Comparison of ENCODE assay signal across 12 cellular contexts in the genomic region with DNA sequence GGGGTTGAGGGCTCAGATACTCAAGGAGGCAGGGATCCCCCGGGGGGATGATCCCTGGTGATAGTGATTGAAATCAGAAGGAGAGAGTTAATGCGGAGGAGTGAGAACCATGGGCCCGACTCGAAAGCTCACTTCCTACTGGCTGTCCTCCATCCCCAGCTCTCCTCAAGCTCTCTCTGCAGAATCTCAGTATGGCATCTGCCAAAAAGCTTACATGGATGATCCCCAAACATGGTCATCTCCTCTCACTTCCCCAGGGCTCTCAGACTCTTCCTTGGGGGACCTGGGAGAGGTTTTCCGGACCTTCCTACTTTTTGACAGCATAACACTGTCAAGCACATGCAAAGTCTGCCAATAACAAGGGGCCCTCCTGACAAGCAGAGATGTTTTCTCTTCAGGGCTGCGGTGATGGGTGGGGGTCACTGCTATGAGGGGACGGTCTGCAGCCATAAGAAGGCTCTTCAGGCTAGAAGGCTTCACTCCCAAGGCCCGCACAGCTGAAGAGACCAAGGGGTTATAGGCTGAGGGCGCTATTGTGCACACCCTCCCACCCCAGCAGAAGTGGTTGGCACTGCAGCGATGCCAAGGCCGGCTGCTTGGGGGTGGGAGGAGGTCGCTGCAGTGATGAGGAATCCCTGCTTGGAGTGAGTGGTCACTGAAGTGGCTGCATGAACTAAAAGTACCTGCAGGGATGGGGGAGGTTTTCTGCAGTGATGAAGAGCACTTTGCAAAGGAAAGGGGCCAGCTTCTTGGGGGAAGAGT. TPM values are rescaled to one million over a fixed set of nuclear protein-coding genes. Genes with fewer than 3 reads are reported as not detected.
DNase-seq lines count a peak whose midpoint lies in the region; ATAC-seq and TF ChIP-seq lines count a peak whose summit lies in the region.
"Had no signal": no experiment of that assay in that cellular context is flagged by ENCODE, and none has a peak within 500 bp of the region (broad histone marks: within the 10 kb centered on the region; RNA-seq: fewer than 3 reads in every experiment).

No MANE protein-coding gene starts in this region.

- 53% methylated on average over 11 of the region's 12 CpGs for WGBS in hepatocyte (ENCODE audit: low lambda C conversion rate, missing lambda C conversion rate)

- H3K9ac ChIP-seq in SK-N-MC (ENCODE audit: insufficient read length), result no peak overlapping the region
- H3K9ac ChIP-seq: GM23248 had no signal

- no peaks in the 10 kb centered on the region for H3K79me2 ChIP-seq in hepatocyte

- no peaks in the 10 kb centered on the region for H3K36me3 Mint-ChIP-seq in activated T-cell treated with anti-CD3 and anti-CD28 coated beads, Interleukin-2, amount 50 U/mL, for 72 hours (ENCODE audit: insufficient read depth in 2 of 2)

- H3K9me3 ChIP-seq in SK-N-MC (ENCODE audit: low read depth, low read length) (no peaks in the 10 kb centered on the region), hepatocyte (ENCODE audit: low read depth) (no peaks in the 10 kb centered on the region)

- no peak for TF ChIP-seq CTCF in hepatocyte (IDR thresholded peaks at IDR 0.05; ENCODE audit: poor library complexity)

- peak overlapping the region; percentile 82 to 88 for H3K4me3 Mint-ChIP-seq in activated T-cell treated with anti-CD3 and anti-CD28 coated beads, Interleukin-2, amount 50 U/mL, for 72 hours
- peak overlapping the region; percentile 76 to 82 for H3K4me3 Mint-ChIP-seq in stimulated activated naive CD8-positive, alpha-beta T cell treated with anti-CD3 and anti-CD28 coated beads, Interleukin-15, amount 100 ng/mL, for 72 hours

- peaks cover 5% of the 10 kb centered on the region for H3K4me1 Mint-ChIP-seq in activated T-cell treated with anti-CD3 and anti-CD28 coated beads, Interleukin-2, amount 50 U/mL, for 72 hours (ENCODE audit: low read depth)
- H3K4me1 Mint-ChIP-seq in stimulated activated naive CD8-positive, alpha-beta T cell treated with anti-CD3 and anti-CD28 coated beads, Interleukin-15, amount 100 ng/mL, for 72 hours, result peaks cover 15% of the 10 kb centered on the region

- no peak for ATAC-seq in activated T-cell treated with anti-CD3 and anti-CD28 coated beads, Interleukin-2, amount 50 U/mL, for 72 hours (replicated peaks in 1 of 2)
- no peak for ATAC-seq in stimulated activated naive CD8-positive, alpha-beta T cell treated with anti-CD3 and anti-CD28 coated beads, Interleukin-15, amount 100 ng/mL, for 72 hours

- peak overlapping the region; percentile 82 for H3K4me3 ChIP-seq in SK-N-MC
- no peak overlapping the region for H3K4me3 ChIP-seq in hepatocyte

- peaks cover 62% of the 10 kb centered on the region for H3K27me3 ChIP-seq in hepatocyte

- H3K9me2 ChIP-seq in hepatocyte (replicated peaks; ENCODE audit: insufficient read depth), result no peaks in the 10 kb centered on the region

- no peak overlapping the region for H3K27ac Mint-ChIP-seq in activated T-cell treated with anti-CD3 and anti-CD28 coated beads, Interleukin-2, amount 50 U/mL, for 72 hours
- no peak overlapping the region for H3K27ac Mint-ChIP-seq in stimulated activated naive CD8-positive, alpha-beta T cell treated with anti-CD3 and anti-CD28 coated beads, Interleukin-15, amount 100 ng/mL, for 72 hours

- H3K36me3 ChIP-seq in SK-N-MC (ENCODE audit: insufficient read depth, low read length), result no peaks in the 10 kb centered on the region
- no peaks in the 10 kb centered on the region for H3K36me3 ChIP-seq in hepatocyte (replicated peaks; ENCODE audit: insufficient read depth, low read depth)

- no peaks in the 10 kb centered on the region for H3K9me3 Mint-ChIP-seq in activated T-cell treated with anti-CD3 and anti-CD28 coated beads, Interleukin-2, amount 50 U/mL, for 72 hours
- no peaks in the 10 kb centered on the region for H3K9me3 Mint-ChIP-seq in stimulated activated naive CD8-positive, alpha-beta T cell treated with anti-CD3 and anti-CD28 coated beads, Interleukin-15, amount 100 ng/mL, for 72 hours

- H3K4me2 ChIP-seq in hepatocyte, result peak overlapping the region; percentile 99

- no peak overlapping the region for H2AFZ ChIP-seq in hepatocyte

- H3K4me1 ChIP-seq in hepatocyte (ENCODE audit: insufficient read depth), result peaks cover 12% of the 10 kb centered on the region

- peaks cover 60% of the 10 kb centered on the region for H3K27me3 Mint-ChIP-seq in activated T-cell treated with anti-CD3 and anti-CD28 coated beads, Interleukin-2, amount 50 U/mL, for 72 hours (ENCODE audit: low read depth)
- peaks cover 82% of the 10 kb centered on the region for H3K27me3 Mint-ChIP-seq in stimulated activated naive CD8-positive, alpha-beta T cell treated with anti-CD3 and anti-CD28 coated beads, Interleukin-15, amount 100 ng/mL, for 72 hours

- no peak for DNase-seq in activated T-cell treated with anti-CD3 and anti-CD28 coated beads, Interleukin-2, amount 50 U/mL, for 72 hours
- no peak for DNase-seq in activated T-cell treated with anti-CD3 and anti-CD28 coated beads for 4 hours
- no peak for DNase-seq in SK-N-MC (ENCODE audit: low read depth, low spot score)
- DNase-seq in hepatocyte (ENCODE audit: low spot score), result no peak
- DNase-seq in stimulated activated naive CD8-positive, alpha-beta T cell treated with anti-CD3 and anti-CD28 coated beads, Interleukin-15, amount 100 ng/mL, for 72 hours, result no peak
- no peak for DNase-seq in HUDEP-2 (lab: John Stamatoyannopoulos, UW; ENCODE audit: unreplicated experiment in 76 of 76)
- DNase-seq in NCI-H2107 treated with DMSO at 0.1 percent for 48 hours (lab: John Stamatoyannopoulos, UW; ENCODE audit: unreplicated experiment), result no peak
- no peak for DNase-seq in NCI-H2081 treated with DMSO at 0.1 percent for 48 hours (lab: John Stamatoyannopoulos, UW)

- no peaks in the 10 kb centered on the region for H4K20me1 ChIP-seq in hepatocyte (ENCODE audit: insufficient read depth, poor library complexity, severe bottlenecking)

- H3K27ac ChIP-seq in SK-N-MC, result no peak overlapping the region
- no peak overlapping the region for H3K27ac ChIP-seq in hepatocyte
- H3K27ac ChIP-seq: GM23248 had no signal

RNA-seq across cellular contexts. Expression of a gene that starts 0.8 kb away (rescaled TPM):
- total RNA-seq in activated T-cell treated with anti-CD3 and anti-CD28 coated beads, Interleukin-2, amount 50 U/mL, for 72 hours, result under 1 TPM in 1 of 2 donors, not detected in 1; 0.07 TPM
- 0.40 and 3.2 TPM in 2 replicates for total RNA-seq in hepatocyte
- polyA plus RNA-seq in hepatocyte, result 1.0 and 1.5 TPM in 2 replicates
- total RNA-seq: fibroblast of lung; GM23248; T-helper 1 cell treated with Interleukin-12 subunit alpha and Interleukin-12 subunit beta and Interleukin-4 antibody, amounts not matched to agents 30 ng/mL and 1 ng/mL, for 36 hours had no signal
- polyA plus RNA-seq: BJ, fibroblast of lung, GM23248 had no signal

RNA-seq across cellular contexts. Expression of a gene that starts 20.2 kb away (rescaled TPM):
- 10 to 100 TPM; 22.7 to 26.3 TPM for total RNA-seq in activated T-cell treated with anti-CD3 and anti-CD28 coated beads, Interleukin-2, amount 50 U/mL, for 72 hours
- 52.3 and 68.9 TPM in 2 replicates for total RNA-seq in hepatocyte
- 120 and 122 TPM in 2 replicates for polyA plus RNA-seq in hepatocyte

RNA-seq across cellular contexts. Expression of a gene that starts 20.9 kb away (rescaled TPM):
- 1 to 10 TPM; 3.5 to 3.6 TPM for total RNA-seq in activated T-cell treated with anti-CD3 and anti-CD28 coated beads, Interleukin-2, amount 50 U/mL, for 72 hours
- 8.4 and 9.8 TPM in 2 replicates for total RNA-seq in hepatocyte
- polyA plus RNA-seq in hepatocyte, result 13.5 and 16.5 TPM in 2 replicates

RNA-seq across cellular contexts. Expression of a gene that starts 32.8 kb away (rescaled TPM):
- under 1 TPM; 0.24 to 0.35 TPM for total RNA-seq in activated T-cell treated with anti-CD3 and anti-CD28 coated beads, Interleukin-2, amount 50 U/mL, for 72 hours
- not detected in 2 replicates for total RNA-seq in hepatocyte
- 0.11 and 0.30 TPM in 2 replicates for polyA plus RNA-seq in hepatocyte
- polyA plus RNA-seq: GM23248 had no signal

RNA-seq across cellular contexts. Expression of a gene that starts 42.6 kb away (rescaled TPM):
- total RNA-seq in activated T-cell treated with anti-CD3 and anti-CD28 coated beads, Interleukin-2, amount 50 U/mL, for 72 hours, result 10 to 100 TPM; 70.8 to 71.6 TPM
- total RNA-seq in hepatocyte, result 31.6 and 33.1 TPM in 2 replicates
- polyA plus RNA-seq in hepatocyte, result 62.7 and 68.8 TPM in 2 replicates
